Comparison of ENCODE assay signal across 8 cellular contexts in genomic region chr3:184523825-184524615, GRCh38.
A peak's percentile ranks its signal among the peaks of the same experiment; 100 is the strongest.
DNase-seq lines count a peak whose midpoint lies in the region; ATAC-seq lines count a peak whose summit lies in the region.

No MANE protein-coding gene starts in this region.

- peak; percentile 50 for DNase-seq in activated CD8-positive, alpha-beta memory T cell treated with anti-CD3 and anti-CD28 coated beads, Interleukin-2, amount 50 U/mL, for 48 hours
- DNase-seq in activated CD8-positive, alpha-beta memory T cell treated with anti-CD3 and anti-CD28 coated beads, Interleukin-2, amount 50 U/mL, for 4 hours, result no peak
- DNase-seq in OCI-M1 (lab: John Stamatoyannopoulos, UW) (peak; percentile 63), epidermal melanocyte (ENCODE audit: insufficient read length, low spot score) (peak; percentile 39), C1 segment of cervical spinal cord (lab: John Stamatoyannopoulos, UW) (no peak)
- peak; percentile 38 for DNase-seq in stimulated activated CD8-positive, alpha-beta memory T cell treated with anti-CD3 and anti-CD28 coated beads, Interleukin-4, amount 100 ng/mL, for 48 hours
- DNase-seq in stimulated activated naive CD4-positive, alpha-beta T cell (lab: John Stamatoyannopoulos, UW), result no peak

- no peak for ATAC-seq in GM21526 (IDR thresholded peaks at IDR 0.05; ENCODE audit: low FRiP score, unreplicated experiment)

Comparison
In these comparisons a context has a peak if more than half of its experiments do, and no peak if none do; other contexts are left out.
1. DNase-seq: peak in activated CD8-positive, alpha-beta memory T cell treated with anti-CD3 and anti-CD28 coated beads, Interleukin-2, amount 50 U/mL, for 48 hours (single experiment), OCI-M1 (single experiment), epidermal melanocyte (single experiment) and stimulated activated CD8-positive, alpha-beta memory T cell treated with anti-CD3 and anti-CD28 coated beads, Interleukin-4, amount 100 ng/mL, for 48 hours (single experiment); none in activated CD8-positive, alpha-beta memory T cell treated with anti-CD3 and anti-CD28 coated beads, Interleukin-2, amount 50 U/mL, for 4 hours (single experiment), stimulated activated naive CD4-positive, alpha-beta T cell (0 of 6) and C1 segment of cervical spinal cord (0 of 14).